10 cellular contexts compared by ENCODE assay signal in the genomic region with DNA sequence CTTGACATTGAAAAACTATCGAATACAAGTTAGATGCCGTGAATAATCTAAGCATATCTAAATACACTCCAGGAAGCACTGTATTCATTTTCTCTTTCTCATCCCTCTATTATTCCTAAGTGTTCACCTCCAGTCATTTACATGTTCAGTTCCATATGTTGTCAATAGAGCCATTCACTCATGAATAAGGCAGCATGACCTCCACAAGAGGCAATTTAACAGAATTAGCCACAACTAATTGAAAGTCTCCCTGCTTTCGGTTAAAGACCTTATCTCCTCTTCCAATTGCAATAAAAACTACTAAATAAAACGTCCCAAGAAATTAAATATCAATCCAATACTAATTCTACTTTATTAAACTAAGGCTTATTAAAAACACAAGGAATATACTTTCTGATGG. TPM values are rescaled to one million over a fixed set of nuclear protein-coding genes. Genes with fewer than 3 reads are reported as not detected.
DNase-seq lines count a peak whose midpoint lies in the region; ATAC-seq and TF ChIP-seq lines count a peak whose summit lies in the region.
"Had no signal": no experiment of that assay in that cellular context is flagged by ENCODE, and none has a peak within 500 bp of the region (broad histone marks: within the 10 kb centered on the region; RNA-seq: fewer than 3 reads in every experiment).

No MANE protein-coding gene starts in this region.

- ATAC-seq in body of pancreas (no peak), HG03439 (IDR thresholded peaks at IDR 0.05; ENCODE audit: unreplicated experiment) (no peak), HG03521 (IDR thresholded peaks at IDR 0.05; ENCODE audit: unreplicated experiment) (no peak)

- intact Hi-C loops in body of pancreas (cut with DNase I) = no loop called here
- intact Hi-C loops in head of caudate nucleus (cut with DNase I) = no loop called here

- TF ChIP-seq EP300 in tibial nerve (IDR thresholded peaks at IDR 0.05) = no peak

- peak in 2 of 3 experiments; percentile 39 to 83 for DNase-seq in NCI-H1417 (lab: John Stamatoyannopoulos, UW)
- DNase-seq in NCI-H1417 treated with DMSO at 0.1 percent for 48 hours (lab: John Stamatoyannopoulos, UW) = no peak
- no peak for DNase-seq in body of pancreas
- DNase-seq in tibial nerve (ENCODE audit: low spot score in 2 of 2) = no peak
- DNase-seq in head of caudate nucleus = no peak
- DNase-seq: stimulated activated naive CD4-positive, alpha-beta T cell had no signal

- TF ChIP-seq RAD21 in liver (IDR thresholded peaks at IDR 0.05) = no peak

- H3K27ac ChIP-seq in body of pancreas (peak overlapping the region; percentile 35 to 98 (median 96)), liver (ENCODE audit: low read depth in 1 of 2, low read length in 2 of 2) (peak overlapping the region; percentile 72 to 95), tibial nerve (peak overlapping the region; percentile 88 to 99 (median 94))

- no peaks in the 10 kb centered on the region for H3K36me3 ChIP-seq in body of pancreas (replicated peaks in 1 of 2; ENCODE audit: insufficient read depth in 1 of 2, low read depth in 2 of 2)
- H3K36me3 ChIP-seq in liver (ENCODE audit: control insufficient read depth in 4 of 4, insufficient read depth in 3 of 4, low read depth in 1 of 4, low read length in 3 of 4) = peaks cover 0 to 1% (median 0%) of the 10 kb centered on the region in 4 donors
- H3K36me3 ChIP-seq in tibial nerve = no peaks in the 10 kb centered on the region

- WGBS in body of pancreas, 2 donors = 5% methylated on average over 4 of the region's 4 CpGs
- WGBS in liver = 16% methylated on average over 4 of the region's 4 CpGs
- 11 to 13% methylated on average over 4 of the region's 4 CpGs for WGBS in tibial nerve, 2 donors

- peak overlapping the region; percentile 79 to 92 for H3K9ac ChIP-seq in liver (ENCODE audit: low read depth in 1 of 2, low read length in 2 of 2)

- H3K9me3 ChIP-seq in body of pancreas = no peaks in the 10 kb centered on the region
- H3K9me3 ChIP-seq in liver (ENCODE audit: control insufficient read depth in 4 of 4, low read length in 3 of 4) = no peaks in the 10 kb centered on the region
- H3K9me3 ChIP-seq in tibial nerve = no peaks in the 10 kb centered on the region

- peaks cover 59% of the 10 kb centered on the region for H3K4me1 ChIP-seq in body of pancreas
- peaks cover 2 to 30% (median 26%) of the 10 kb centered on the region in 4 donors for H3K4me1 ChIP-seq in liver (ENCODE audit: control insufficient read depth in 4 of 4, insufficient read depth in 4 of 4, low read length in 3 of 4)
- H3K4me1 ChIP-seq in tibial nerve = peaks cover 0 to 42% (median 5%) of the 10 kb centered on the region in 4 donors

- TF ChIP-seq POLR2A in body of pancreas (IDR thresholded peaks at IDR 0.05) (no peak), tibial nerve (IDR thresholded peaks at IDR 0.05) (no peak)

- TF ChIP-seq CTCF in body of pancreas (IDR thresholded peaks at IDR 0.05) = no peak
- no peak for TF ChIP-seq CTCF in liver (IDR thresholded peaks at IDR 0.05; ENCODE audit: low read depth, low read length, missing input control)
- TF ChIP-seq CTCF in tibial nerve (IDR thresholded peaks at IDR 0.05) = no peak

- peak overlapping the region; percentile 84 to 90 for H3K4me3 ChIP-seq in body of pancreas
- H3K4me3 ChIP-seq in liver (ENCODE audit: low read depth in 1 of 3, low read length in 3 of 3) = peak overlapping the region; percentile 52 to 74 (median 53)
- H3K4me3 ChIP-seq in tibial nerve = peak overlapping the region; percentile 69 to 92 (median 72)

- H3K27me3 ChIP-seq in body of pancreas (no peaks in the 10 kb centered on the region), liver (ENCODE audit: control insufficient read depth in 4 of 4, insufficient read depth in 4 of 4, low read length in 3 of 4) (no peaks in the 10 kb centered on the region), tibial nerve (no peaks in the 10 kb centered on the region)

TF ChIP-seq in liver, 16 proteins besides CTCF, POLR2A, EP300 and RAD21:
- TF ChIP-seq JUND (IDR thresholded peaks at IDR 0.05) (no peak), RXRA (IDR thresholded peaks at IDR 0.05) (no peak), HNF4G (IDR thresholded peaks at IDR 0.05) (no peak)
- TF ChIP-seq, protein P1, sequence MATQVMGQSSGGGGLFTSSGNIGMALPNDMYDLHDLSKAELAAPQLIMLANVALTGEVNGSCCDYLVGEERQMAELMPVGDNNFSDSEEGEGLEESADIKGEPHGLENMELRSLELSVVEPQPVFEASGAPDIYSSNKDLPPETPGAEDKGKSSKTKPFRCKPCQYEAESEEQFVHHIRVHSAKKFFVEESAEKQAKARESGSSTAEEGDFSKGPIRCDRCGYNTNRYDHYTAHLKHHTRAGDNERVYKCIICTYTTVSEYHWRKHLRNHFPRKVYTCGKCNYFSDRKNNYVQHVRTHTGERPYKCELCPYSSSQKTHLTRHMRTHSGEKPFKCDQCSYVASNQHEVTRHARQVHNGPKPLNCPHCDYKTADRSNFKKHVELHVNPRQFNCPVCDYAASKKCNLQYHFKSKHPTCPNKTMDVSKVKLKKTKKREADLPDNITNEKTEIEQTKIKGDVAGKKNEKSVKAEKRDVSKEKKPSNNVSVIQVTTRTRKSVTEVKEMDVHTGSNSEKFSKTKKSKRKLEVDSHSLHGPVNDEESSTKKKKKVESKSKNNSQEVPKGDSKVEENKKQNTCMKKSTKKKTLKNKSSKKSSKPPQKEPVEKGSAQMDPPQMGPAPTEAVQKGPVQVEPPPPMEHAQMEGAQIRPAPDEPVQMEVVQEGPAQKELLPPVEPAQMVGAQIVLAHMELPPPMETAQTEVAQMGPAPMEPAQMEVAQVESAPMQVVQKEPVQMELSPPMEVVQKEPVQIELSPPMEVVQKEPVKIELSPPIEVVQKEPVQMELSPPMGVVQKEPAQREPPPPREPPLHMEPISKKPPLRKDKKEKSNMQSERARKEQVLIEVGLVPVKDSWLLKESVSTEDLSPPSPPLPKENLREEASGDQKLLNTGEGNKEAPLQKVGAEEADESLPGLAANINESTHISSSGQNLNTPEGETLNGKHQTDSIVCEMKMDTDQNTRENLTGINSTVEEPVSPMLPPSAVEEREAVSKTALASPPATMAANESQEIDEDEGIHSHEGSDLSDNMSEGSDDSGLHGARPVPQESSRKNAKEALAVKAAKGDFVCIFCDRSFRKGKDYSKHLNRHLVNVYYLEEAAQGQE (IDR thresholded peaks at IDR 0.05) = no peak
- TF ChIP-seq, protein P2, sequence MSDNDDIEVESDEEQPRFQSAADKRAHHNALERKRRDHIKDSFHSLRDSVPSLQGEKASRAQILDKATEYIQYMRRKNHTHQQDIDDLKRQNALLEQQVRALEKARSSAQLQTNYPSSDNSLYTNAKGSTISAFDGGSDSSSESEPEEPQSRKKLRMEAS (IDR thresholded peaks at IDR 0.05) = no peak

RNA-seq across cellular contexts. Expression of gene LRIG3, which starts 1.8 kb away (rescaled TPM):
- total RNA-seq in body of pancreas = 10 to 100 TPM; 68.6 to 71.6 TPM
- 10 to 100 TPM; 14.5 to 17.0 TPM for total RNA-seq in liver
- polyA plus RNA-seq in liver = 1 to 10 TPM; 2.9 to 7.0 TPM
- total RNA-seq in tibial nerve = 100 to 1,000 TPM in 1 of 4 donors, 10 to 100 TPM in 3; 60.3 to 120 (median 78.3) TPM
- total RNA-seq: activated CD8-positive, alpha-beta memory T cell treated with anti-CD3 and anti-CD28 coated beads for 36 hours had no signal

Comparison
In these comparisons a context has a peak if more than half of its experiments do, and no peak if none do; other contexts are left out.
1. DNase-seq: peak in NCI-H1417 (2 of 3); none in NCI-H1417 treated with DMSO at 0.1 percent for 48 hours (single experiment), body of pancreas (0 of 4), tibial nerve (0 of 2) and head of caudate nucleus (0 of 42).
2. Peak in every context shown above with its lines, with median percentiles within 50 percentile points of each other: H3K27ac ChIP-seq and H3K4me3 ChIP-seq.